ENCODE assay signal across 8 cellular contexts in genomic region chr19:13428352-13428751, GRCh38.
A peak's percentile ranks its signal among the peaks of the same experiment; 100 is the strongest.
DNase-seq lines count a peak whose midpoint lies in the region; ATAC-seq, FAIRE-seq and TF ChIP-seq lines count a peak whose summit lies in the region.

No MANE protein-coding gene starts in this region.

- no peak overlapping the region for H2AFZ ChIP-seq in H9 (ENCODE audit: low read length)
- no peak overlapping the region for H2AFZ ChIP-seq in HepG2 (ENCODE audit: low read length)

- no peaks in the 10 kb centered on the region for H3K36me3 ChIP-seq in HepG2 (replicated peaks in 1 of 2; ENCODE audit: control insufficient read depth in 1 of 2, insufficient read depth in 2 of 2, low read length in 2 of 2)

- H3K4me1 Mint-ChIP-seq in H9 (peaks cover 0 to 4% of the 10 kb centered on the region in 2 experiments; a peak in 2 of 4 replicates), WTC11 (peaks cover 4% of the 10 kb centered on the region; the same call in 1 of the 2 replicates)

- no CpG with 5 or more reads among the region's 9 CpGs for WGBS in H9 (ENCODE audit: extremely low coverage, insufficient read length, low lambda C conversion rate)
- WGBS in HepG2 (ENCODE audit: low lambda C conversion rate): 18% methylated on average over 9 of the region's 9 CpGs

- peaks cover 0 to 7% (median 5%) of the 10 kb centered on the region in 3 experiments; a peak in 5 of 7 replicates for H3K36me3 Mint-ChIP-seq in H9 (ENCODE audit: insufficient read depth in 1 of 3, low read depth in 3 of 3)
- H3K36me3 Mint-ChIP-seq in WTC11: peaks cover 17% of the 10 kb centered on the region

- FAIRE-seq in HepG2 (lab: Jason Lieb, UNC): peak; percentile 4

- H3K4me2 ChIP-seq in H9 (ENCODE audit: insufficient read depth, insufficient read length, low read length) (no peak overlapping the region), HepG2 (ENCODE audit: low read depth, low read length) (no peak overlapping the region)

- H2BK5ac ChIP-seq in H9 (ENCODE audit: insufficient read length, low read length): no peak overlapping the region

- no peak for TF ChIP-seq EP300 in HepG2 (IDR thresholded peaks at IDR 0.05; ENCODE audit: low read depth in 2 of 2, low read length in 2 of 2)
- no peak for TF ChIP-seq EP300 in HepG2 (CRISPR knock-in tag; IDR thresholded peaks at IDR 0.05; ENCODE audit: borderline replicate concordance)

- no peaks in the 10 kb centered on the region for H3K79me1 ChIP-seq in H9 (ENCODE audit: insufficient read depth, low read depth, low read length, poor library complexity, severe bottlenecking)

- no peak overlapping the region for H3K14ac ChIP-seq in H9 (ENCODE audit: insufficient read depth, low read length)

- no peak overlapping the region for H4K91ac ChIP-seq in H9 (ENCODE audit: insufficient read length, low read depth, low read length)

- H3K27ac Mint-ChIP-seq in H9 (no peak overlapping the region), WTC11 (no peak overlapping the region)

- H3T11ph ChIP-seq in H9 (ENCODE audit: low read length): no peak overlapping the region

- H2BK12ac ChIP-seq in H9 (ENCODE audit: insufficient read length, low read depth, low read length): no peak overlapping the region

- H3K56ac ChIP-seq in H9 (ENCODE audit: insufficient read length, low read depth, low read length): no peak overlapping the region

- H3K23me2 ChIP-seq in H9 (ENCODE audit: insufficient read length, low read depth, low read length, poor library complexity, severe bottlenecking): peaks cover 8% of the 10 kb centered on the region

- in situ Hi-C loops in HepG2 (cut with HindIII; ENCODE audit: extremely low pct_ligation_motif_present, low pct_unique_long_range_greater_than_20kb): no loop called here

- H3K9me3 ChIP-seq in H9 (ENCODE audit: control insufficient read depth, low read depth, low read length) (peaks cover 3% of the 10 kb centered on the region), HepG2 (ENCODE audit: low read length) (no peaks in the 10 kb centered on the region)

- H3K9ac ChIP-seq in H9 (ENCODE audit: extremely low read depth, insufficient read length, low read length) (no peak overlapping the region), HepG2 (ENCODE audit: insufficient read depth, low read depth, low read length) (no peak overlapping the region)

- H3K4me1 ChIP-seq in H9 (ENCODE audit: insufficient read depth, low read length) (no peaks in the 10 kb centered on the region), HepG2 (ENCODE audit: insufficient read depth, low read length) (no peaks in the 10 kb centered on the region)

- no peak for TF ChIP-seq POLR2A in HepG2 (IDR thresholded peaks at IDR 0.05; ENCODE audit: insufficient read depth in 1 of 2, low read depth in 2 of 2, low read length in 2 of 2)

- H3K4me3 ChIP-seq in HepG2 (replicated peaks in 1 of 3; ENCODE audit: insufficient read depth in 1 of 3, low read depth in 2 of 3, low read length in 3 of 3): no peak overlapping the region

- H2AK5ac ChIP-seq in H9 (ENCODE audit: insufficient read length, low read length): no peak overlapping the region

- no peak overlapping the region for H3K4ac ChIP-seq in H9 (ENCODE audit: low read depth, low read length)

- no peak for TF ChIP-seq RAD21 in HepG2 (CRISPR knock-in tag; IDR thresholded peaks at IDR 0.05)

- ATAC-seq in WTC11: peak; percentile 37; the same call in 1 of the 2 replicates
- ATAC-seq in HepG2: no peak
- no peak for ATAC-seq in GM21619 (IDR thresholded peaks at IDR 0.05; ENCODE audit: unreplicated experiment)
- ATAC-seq in HG02798 (IDR thresholded peaks at IDR 0.05; ENCODE audit: poor library complexity, unreplicated experiment): no peak

- H3K27ac ChIP-seq in H9 (ENCODE audit: insufficient read length, low read depth, low read length) (no peak overlapping the region), HepG2 (ENCODE audit: extremely low read length, insufficient read depth, low read length) (no peak overlapping the region)

- TF ChIP-seq CTCF in H9 (conservative IDR thresholded peaks at IDR 0.05): peak; percentile 72
- peak; percentile 45 for TF ChIP-seq CTCF in WTC11 (IDR thresholded peaks at IDR 0.05)
- peak; percentile 59 for TF ChIP-seq CTCF in HepG2 (CRISPR knock-in tag; IDR thresholded peaks at IDR 0.05)

- no peak overlapping the region for H2BK20ac ChIP-seq in H9 (ENCODE audit: low read depth, low read length, poor library complexity, severe bottlenecking)

- H3K27me3 Mint-ChIP-seq in H9 (ENCODE audit: low read depth): peaks cover 5% of the 10 kb centered on the region
- no peaks in the 10 kb centered on the region for H3K27me3 Mint-ChIP-seq in WTC11 (ENCODE audit: low read depth)

- no peak overlapping the region for H2BK120ac ChIP-seq in H9 (ENCODE audit: low read depth, low read length, poor library complexity, severe bottlenecking)

- no peaks in the 10 kb centered on the region for H4K20me1 ChIP-seq in H9 (ENCODE audit: control insufficient read depth, insufficient read depth, insufficient read length)
- peaks cover 4% of the 10 kb centered on the region; the same call in 1 of the 2 replicates for H4K20me1 ChIP-seq in HepG2 (ENCODE audit: insufficient read depth, low read length)

- POLR2A ChIA-PET in WTC11 (lab: Charles Lee) (no interaction called here), HepG2 (lab: Yijun Ruan, JAX) (no interaction called here)

- BruUV-seq in HepG2 (replicated peaks; lab: Mats Ljungman, UMichigan): no TSS peak

- no peak overlapping the region for H3K23ac ChIP-seq in H9 (ENCODE audit: insufficient read length, low read depth, low read length)

- H3K4me3 Mint-ChIP-seq in H9 (no peak overlapping the region), WTC11 (no peak overlapping the region)

- H3K27me3 ChIP-seq in H9 (ENCODE audit: insufficient read depth, low read length): no peaks in the 10 kb centered on the region
- no peaks in the 10 kb centered on the region for H3K27me3 ChIP-seq in HepG2 (ENCODE audit: control insufficient read depth in 1 of 2, insufficient read depth in 2 of 2, low read length in 2 of 2)

- H2BK15ac ChIP-seq in H9 (ENCODE audit: low read depth, low read length): no peak overlapping the region

- H3K9me3 Mint-ChIP-seq in H9: peaks cover 9 to 16% of the 10 kb centered on the region in 2 experiments
- peaks cover 18% of the 10 kb centered on the region for H3K9me3 Mint-ChIP-seq in WTC11

- CTCF ChIA-PET in WTC11 (lab: Charles Lee) (interaction anchor here (1.0 to 2.6 kb wide), 2 partner anchors 147 kb away, joined by 6 to 8 read pairs; no protein-coding TSS in a partner anchor), HepG2 (lab: Yijun Ruan, JAX; ENCODE audit: low intra/inter-chr PET ratio, low total read pairs) (interaction anchor here (1.5 kb wide), 1 partner anchor 151 kb away, joined by 7 read pairs; no protein-coding TSS in a partner anchor)

- H3K18ac ChIP-seq in H9 (ENCODE audit: insufficient read length, low read depth, low read length): no peak overlapping the region

- no peak overlapping the region for H4K5ac ChIP-seq in H9 (ENCODE audit: insufficient read length, low read depth, low read length)

- H3K79me2 ChIP-seq in H9 (ENCODE audit: insufficient read depth, low read length) (no peaks in the 10 kb centered on the region), HepG2 (ENCODE audit: insufficient read depth, low read length) (no peaks in the 10 kb centered on the region)

- peak; percentile 21 for DNase-seq in CD1c-positive myeloid dendritic cell (ENCODE audit: extremely low spot score)
- peak; percentile 38 for DNase-seq in H9
- DNase-seq in WTC11 (ENCODE audit: low spot score): peak; percentile 28
- DNase-seq in HepG2 (ENCODE audit: low spot score): no peak
- DNase-seq in central memory CD4-positive, alpha-beta T cell: no peak
- no peak for DNase-seq in DMS153 treated with DMSO at 0.1 percent for 48 hours (lab: John Stamatoyannopoulos, UW; ENCODE audit: unreplicated experiment)

- intact Hi-C loops in HepG2 (cut with micrococcal nuclease; ENCODE audit: unreplicated experiment): no loop called here

- no peak overlapping the region for H4K8ac ChIP-seq in H9 (replicated peaks; ENCODE audit: insufficient read length, low read depth, low read length)

TF ChIP-seq in WTC11, 78 proteins besides CTCF, POLR2A, EP300 and RAD21 (continues in another document):
- TF ChIP-seq TEAD1 (CRISPR knock-in tag; IDR thresholded peaks at IDR 0.05): no peak

TF ChIP-seq in HepG2, 621 proteins besides CTCF, POLR2A, EP300 and RAD21 (continues in another document):
- TF ChIP-seq SMC3 (IDR thresholded peaks at IDR 0.05; ENCODE audit: low read length) (0 out of 2 replicates have a peak, but pooled peaks have one; percentile 22), SIN3A (IDR thresholded peaks at IDR 0.05; ENCODE audit: borderline replicate concordance, low read depth, low read length) (no peak), ATF5 (CRISPR knock-in tag; IDR thresholded peaks at IDR 0.05; ENCODE audit: low read depth) (no peak), ZNF629 (CRISPR knock-in tag; conservative IDR thresholded peaks at IDR 0.05) (0 out of 2 replicates have a peak, but pooled peaks have one; percentile 35), ZFP36L1 (CRISPR knock-in tag; IDR thresholded peaks at IDR 0.05) (no peak), KLF15 (CRISPR knock-in tag; IDR thresholded peaks at IDR 0.05; ENCODE audit: borderline replicate concordance) (no peak), KAT2B (IDR thresholded peaks at IDR 0.05; ENCODE audit: borderline replicate concordance, low read depth, low read length) (no peak), KDM4B (CRISPR knock-in tag; IDR thresholded peaks at IDR 0.05) (no peak), THYN1 (CRISPR knock-in tag; IDR thresholded peaks at IDR 0.05; ENCODE audit: borderline replicate concordance, low read depth) (no peak)

Comparison
In these comparisons a context has a peak if more than half of its experiments do, and no peak if none do; other contexts are left out.
1. DNase-seq: peak in CD1c-positive myeloid dendritic cell (single experiment), H9 (single experiment) and WTC11 (single experiment); none in HepG2 (single experiment), central memory CD4-positive, alpha-beta T cell (single experiment) and DMS153 treated with DMSO at 0.1 percent for 48 hours (single experiment).
2. Peak in every context shown above with its lines, with median percentiles within 50 percentile points of each other: CTCF ChIP-seq.